Comparison of ENCODE assay signal across 3 cellular contexts in the genomic region with DNA sequence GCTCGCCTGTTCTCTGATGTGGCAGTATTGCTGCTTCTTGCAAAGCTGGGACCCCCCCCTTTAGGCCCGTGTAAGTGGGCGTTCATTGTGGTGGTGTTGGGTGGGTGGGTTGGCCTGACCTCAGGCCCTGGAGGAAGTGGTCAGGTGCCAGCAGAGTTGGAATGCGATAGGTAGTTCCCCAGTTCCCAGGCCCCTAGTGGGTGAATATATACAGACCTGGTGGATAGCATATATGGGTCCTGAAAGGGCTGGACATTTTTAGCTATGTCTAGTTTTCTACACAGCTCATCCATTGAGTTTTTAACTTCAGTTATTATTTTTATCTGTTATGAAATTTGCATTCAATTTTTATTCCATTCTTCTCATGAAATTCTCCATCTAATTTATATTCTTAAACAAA.
TF ChIP-seq lines count a peak whose summit lies in the region.

No MANE protein-coding gene starts in this region.

TF ChIP-seq in HepG2, 621 proteins besides CTCF, POLR2A, EP300 and RAD21 (continues in another document):
- TF ChIP-seq ZNF670 (CRISPR knock-in tag; IDR thresholded peaks at IDR 0.05; ENCODE audit: borderline replicate concordance) (no peak), ZFYVE20 (CRISPR knock-in tag; IDR thresholded peaks at IDR 0.05; ENCODE audit: borderline replicate concordance, low read depth) (no peak), RNF2 (conservative IDR thresholded peaks at IDR 0.05; ENCODE audit: low read depth) (no peak), U2AF2 (IDR thresholded peaks at IDR 0.05; ENCODE audit: low read depth, low read length) (no peak), RORA (CRISPR knock-in tag; IDR thresholded peaks at IDR 0.05) (no peak), MYC (CRISPR knock-in tag; IDR thresholded peaks at IDR 0.05; ENCODE audit: borderline replicate concordance) (no peak), RCOR2 (CRISPR knock-in tag; IDR thresholded peaks at IDR 0.05) (no peak), KLF12 (CRISPR knock-in tag; IDR thresholded peaks at IDR 0.05; ENCODE audit: borderline replicate concordance) (no peak), SMAD9 (CRISPR knock-in tag; IDR thresholded peaks at IDR 0.05) (no peak), ZFP62 (CRISPR knock-in tag; IDR thresholded peaks at IDR 0.05) (no peak), HIVEP1 (CRISPR knock-in tag; IDR thresholded peaks at IDR 0.05) (no peak)
- TF ChIP-seq, protein P1, sequence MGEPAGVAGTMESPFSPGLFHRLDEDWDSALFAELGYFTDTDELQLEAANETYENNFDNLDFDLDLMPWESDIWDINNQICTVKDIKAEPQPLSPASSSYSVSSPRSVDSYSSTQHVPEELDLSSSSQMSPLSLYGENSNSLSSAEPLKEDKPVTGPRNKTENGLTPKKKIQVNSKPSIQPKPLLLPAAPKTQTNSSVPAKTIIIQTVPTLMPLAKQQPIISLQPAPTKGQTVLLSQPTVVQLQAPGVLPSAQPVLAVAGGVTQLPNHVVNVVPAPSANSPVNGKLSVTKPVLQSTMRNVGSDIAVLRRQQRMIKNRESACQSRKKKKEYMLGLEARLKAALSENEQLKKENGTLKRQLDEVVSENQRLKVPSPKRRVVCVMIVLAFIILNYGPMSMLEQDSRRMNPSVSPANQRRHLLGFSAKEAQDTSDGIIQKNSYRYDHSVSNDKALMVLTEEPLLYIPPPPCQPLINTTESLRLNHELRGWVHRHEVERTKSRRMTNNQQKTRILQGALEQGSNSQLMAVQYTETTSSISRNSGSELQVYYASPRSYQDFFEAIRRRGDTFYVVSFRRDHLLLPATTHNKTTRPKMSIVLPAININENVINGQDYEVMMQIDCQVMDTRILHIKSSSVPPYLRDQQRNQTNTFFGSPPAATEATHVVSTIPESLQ (CRISPR knock-in tag; conservative IDR thresholded peaks at IDR 0.05) = no peak
- TF ChIP-seq, protein P2, sequence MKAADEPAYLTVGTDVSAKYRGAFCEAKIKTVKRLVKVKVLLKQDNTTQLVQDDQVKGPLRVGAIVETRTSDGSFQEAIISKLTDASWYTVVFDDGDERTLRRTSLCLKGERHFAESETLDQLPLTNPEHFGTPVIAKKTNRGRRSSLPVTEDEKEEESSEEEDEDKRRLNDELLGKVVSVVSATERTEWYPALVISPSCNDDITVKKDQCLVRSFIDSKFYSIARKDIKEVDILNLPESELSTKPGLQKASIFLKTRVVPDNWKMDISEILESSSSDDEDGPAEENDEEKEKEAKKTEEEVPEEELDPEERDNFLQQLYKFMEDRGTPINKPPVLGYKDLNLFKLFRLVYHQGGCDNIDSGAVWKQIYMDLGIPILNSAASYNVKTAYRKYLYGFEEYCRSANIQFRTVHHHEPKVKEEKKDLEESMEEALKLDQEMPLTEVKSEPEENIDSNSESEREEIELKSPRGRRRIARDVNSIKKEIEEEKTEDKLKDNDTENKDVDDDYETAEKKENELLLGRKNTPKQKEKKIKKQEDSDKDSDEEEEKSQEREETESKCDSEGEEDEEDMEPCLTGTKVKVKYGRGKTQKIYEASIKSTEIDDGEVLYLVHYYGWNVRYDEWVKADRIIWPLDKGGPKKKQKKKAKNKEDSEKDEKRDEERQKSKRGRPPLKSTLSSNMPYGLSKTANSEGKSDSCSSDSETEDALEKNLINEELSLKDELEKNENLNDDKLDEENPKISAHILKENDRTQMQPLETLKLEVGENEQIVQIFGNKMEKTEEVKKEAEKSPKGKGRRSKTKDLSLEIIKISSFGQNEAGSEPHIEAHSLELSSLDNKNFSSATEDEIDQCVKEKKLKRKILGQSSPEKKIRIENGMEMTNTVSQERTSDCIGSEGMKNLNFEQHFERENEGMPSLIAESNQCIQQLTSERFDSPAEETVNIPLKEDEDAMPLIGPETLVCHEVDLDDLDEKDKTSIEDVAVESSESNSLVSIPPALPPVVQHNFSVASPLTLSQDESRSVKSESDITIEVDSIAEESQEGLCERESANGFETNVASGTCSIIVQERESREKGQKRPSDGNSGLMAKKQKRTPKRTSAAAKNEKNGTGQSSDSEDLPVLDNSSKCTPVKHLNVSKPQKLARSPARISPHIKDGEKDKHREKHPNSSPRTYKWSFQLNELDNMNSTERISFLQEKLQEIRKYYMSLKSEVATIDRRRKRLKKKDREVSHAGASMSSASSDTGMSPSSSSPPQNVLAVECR (CRISPR knock-in tag; IDR thresholded peaks at IDR 0.05; ENCODE audit: borderline replicate concordance) = no peak

TF ChIP-seq in IMR-90, 13 proteins besides CTCF, POLR2A, EP300 and RAD21:
- TF ChIP-seq MAZ (IDR thresholded peaks at IDR 0.05; ENCODE audit: borderline replicate concordance, low read depth, low read length) = no peak
- no peak for TF ChIP-seq CHD1 (IDR thresholded peaks at IDR 0.05; ENCODE audit: low read depth, low read length)
- no peak for TF ChIP-seq RCOR1 (IDR thresholded peaks at IDR 0.05; ENCODE audit: insufficient replicate concordance, low read length)
- no peak for TF ChIP-seq MAFK (IDR thresholded peaks at IDR 0.05; ENCODE audit: low read depth, low read length)

TF ChIP-seq in K562, 482 proteins besides CTCF, POLR2A, EP300 and RAD21:
- no peak for TF ChIP-seq ZNF316 (IDR thresholded peaks at IDR 0.05)
- no peak for TF ChIP-seq PREB (CRISPR knock-in tag; IDR thresholded peaks at IDR 0.05)
- TF ChIP-seq SP2 (IDR thresholded peaks at IDR 0.05; ENCODE audit: extremely low read depth, low read depth, low read length, poor library complexity, severe bottlenecking) = no peak
- no peak for TF ChIP-seq SRSF1 (IDR thresholded peaks at IDR 0.05; ENCODE audit: low read depth, low read length)
- TF ChIP-seq HSF4 (CRISPR knock-in tag; IDR thresholded peaks at IDR 0.05; ENCODE audit: borderline replicate concordance) = no peak
- no peak for TF ChIP-seq ZNF780A (CRISPR knock-in tag; IDR thresholded peaks at IDR 0.05)
- no peak for TF ChIP-seq POLR2B (IDR thresholded peaks at IDR 0.05; ENCODE audit: low read depth, partially characterized antibody)
- no peak for TF ChIP-seq CEBPB (tag; IDR thresholded peaks at IDR 0.05)
- TF ChIP-seq FOXJ2 (tag; IDR thresholded peaks at IDR 0.05) = no peak
- TF ChIP-seq, protein P3, sequence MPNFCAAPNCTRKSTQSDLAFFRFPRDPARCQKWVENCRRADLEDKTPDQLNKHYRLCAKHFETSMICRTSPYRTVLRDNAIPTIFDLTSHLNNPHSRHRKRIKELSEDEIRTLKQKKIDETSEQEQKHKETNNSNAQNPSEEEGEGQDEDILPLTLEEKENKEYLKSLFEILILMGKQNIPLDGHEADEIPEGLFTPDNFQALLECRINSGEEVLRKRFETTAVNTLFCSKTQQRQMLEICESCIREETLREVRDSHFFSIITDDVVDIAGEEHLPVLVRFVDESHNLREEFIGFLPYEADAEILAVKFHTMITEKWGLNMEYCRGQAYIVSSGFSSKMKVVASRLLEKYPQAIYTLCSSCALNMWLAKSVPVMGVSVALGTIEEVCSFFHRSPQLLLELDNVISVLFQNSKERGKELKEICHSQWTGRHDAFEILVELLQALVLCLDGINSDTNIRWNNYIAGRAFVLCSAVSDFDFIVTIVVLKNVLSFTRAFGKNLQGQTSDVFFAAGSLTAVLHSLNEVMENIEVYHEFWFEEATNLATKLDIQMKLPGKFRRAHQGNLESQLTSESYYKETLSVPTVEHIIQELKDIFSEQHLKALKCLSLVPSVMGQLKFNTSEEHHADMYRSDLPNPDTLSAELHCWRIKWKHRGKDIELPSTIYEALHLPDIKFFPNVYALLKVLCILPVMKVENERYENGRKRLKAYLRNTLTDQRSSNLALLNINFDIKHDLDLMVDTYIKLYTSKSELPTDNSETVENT (CRISPR knock-in tag; IDR thresholded peaks at IDR 0.05) = no peak
- no peak for TF ChIP-seq ZNF445 (CRISPR knock-in tag; IDR thresholded peaks at IDR 0.05; ENCODE audit: low read depth)
- TF ChIP-seq ZBED1 (IDR thresholded peaks at IDR 0.05) = no peak
- no peak for TF ChIP-seq FOXA3 (CRISPR knock-in tag; conservative IDR thresholded peaks at IDR 0.05 in 1 of 2, IDR thresholded peaks at IDR 0.05 in 1 of 2)
- no peak for TF ChIP-seq ZNF561 (CRISPR knock-in tag; conservative IDR thresholded peaks at IDR 0.05)
